Comparison of ENCODE assay signal across 21 cellular contexts in the genomic region with DNA sequence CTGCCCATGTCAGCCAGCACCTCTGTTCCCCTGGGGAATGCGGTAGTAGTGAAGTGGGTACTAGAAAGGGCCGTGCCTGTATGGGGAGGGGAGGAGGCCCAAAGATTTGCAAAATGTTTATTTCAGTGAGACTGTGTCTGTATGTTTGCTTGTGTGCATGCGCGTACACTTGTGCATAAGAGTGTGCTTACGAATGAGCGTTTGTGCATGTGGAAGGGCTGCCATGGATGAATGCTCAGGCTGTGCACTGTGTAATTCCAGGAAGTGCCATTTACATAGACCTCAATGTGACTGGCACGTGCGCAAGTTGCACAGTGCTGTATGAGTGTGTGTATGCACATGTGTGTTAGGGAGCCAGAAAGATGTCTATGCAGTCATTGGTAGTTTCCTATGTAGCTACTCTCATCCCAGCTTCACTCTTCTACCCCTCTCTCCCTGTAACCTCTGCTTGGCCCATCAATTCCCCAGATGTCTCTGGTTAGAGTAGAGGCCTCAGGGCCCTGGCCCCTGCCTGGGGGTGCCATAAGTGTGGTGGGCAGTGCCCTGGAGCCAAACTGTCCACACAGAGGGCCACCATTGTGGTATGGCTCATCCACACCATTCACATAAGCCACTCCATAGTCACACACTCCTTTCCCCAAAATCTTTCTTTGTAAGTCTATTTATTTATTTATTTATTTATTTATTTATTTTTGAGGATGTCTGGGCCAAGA. TPM values are rescaled to one million over a fixed set of nuclear protein-coding genes. Genes with fewer than 3 reads are reported as not detected.
A peak's percentile ranks its signal among the peaks of the same experiment; 100 is the strongest.
DNase-seq lines count a peak whose midpoint lies in the region; ATAC-seq and TF ChIP-seq lines count a peak whose summit lies in the region.
"Had no signal": no experiment of that assay in that cellular context is flagged by ENCODE, and none has a peak within 500 bp of the region (broad histone marks: within the 10 kb centered on the region; RNA-seq: fewer than 3 reads in every experiment).

No MANE protein-coding gene starts in this region.

- H3K36me3 ChIP-seq in esophagus muscularis mucosa: no peaks in the 10 kb centered on the region
- no peaks in the 10 kb centered on the region for H3K36me3 ChIP-seq in ovary
- H3K36me3 ChIP-seq in endodermal cell (ENCODE audit: control insufficient read depth, insufficient read depth, low read length): no peaks in the 10 kb centered on the region
- H3K36me3 ChIP-seq: pancreas, suprapubic skin had no signal

- H3K9me3 ChIP-seq in esophagus muscularis mucosa (no peaks in the 10 kb centered on the region), ovary (no peaks in the 10 kb centered on the region), endodermal cell (ENCODE audit: control insufficient read depth, low read length) (no peaks in the 10 kb centered on the region)
- H3K9me3 ChIP-seq: pancreas, suprapubic skin had no signal

- peaks cover 0 to 21% (median 3%) of the 10 kb centered on the region in 4 donors for H3K27me3 ChIP-seq in esophagus muscularis mucosa
- H3K27me3 ChIP-seq in ovary: no peaks in the 10 kb centered on the region
- H3K27me3 ChIP-seq in endodermal cell (ENCODE audit: control insufficient read depth, insufficient read depth, low read length, poor library complexity, severe bottlenecking): peaks cover 50% of the 10 kb centered on the region
- H3K27me3 ChIP-seq: pancreas had no signal

- intact Hi-C loops in esophagus muscularis mucosa (cut with DNase I) (no loop called here), Right ventricle myocardium superior (cut with DNase I) (no loop called here), ovary (cut with DNase I) (no loop called here)

- H3K27ac ChIP-seq in esophagus muscularis mucosa (replicated peaks in 1 of 4) (peak overlapping the region; percentile 71 to 88 (median 83)), ovary (no peak overlapping the region), endodermal cell (ENCODE audit: low read depth, low read length) (no peak overlapping the region)
- H3K27ac ChIP-seq: HL-60, suprapubic skin had no signal

- DNase-seq in GM12865 (ENCODE audit: low read depth) (peak; percentile 47), NCI-H2107 (lab: John Stamatoyannopoulos, UW) (peak; percentile 51), esophagus muscularis mucosa (ENCODE audit: extremely low spot score) (no peak), renal cortical epithelial cell (ENCODE audit: low read depth) (peak; percentile 31), Right ventricle myocardium superior (no peak), ovary (no peak), endodermal cell (no peak)
- DNase-seq: activated gamma-delta T cell treated with Interleukin-2 at 50 U/mL for 16 hours; cerebellar nuclear complex; H9; hypothalamus; left cardiac atrium; NCI-H1048; NCI-H345; pancreas; stimulated activated CD4-positive, alpha-beta T cell treated with anti-CD3 and anti-CD28 coated beads, Interleukin-4, amount 100 ng/mL, for 1 hour had no signal

- no peak overlapping the region for H3K9ac ChIP-seq in endodermal cell (ENCODE audit: extremely low read depth, low read length, poor library complexity, severe bottlenecking)

- TF ChIP-seq CTCF in GM12865 (IDR thresholded peaks at IDR 0.05; ENCODE audit: insufficient read depth, low read depth, low read length, missing control alignments) (no peak), esophagus muscularis mucosa (IDR thresholded peaks at IDR 0.05) (no peak), ovary (IDR thresholded peaks at IDR 0.05) (no peak), endodermal cell (conservative IDR thresholded peaks at IDR 0.05) (no peak)

- no peaks in the 10 kb centered on the region for H3K9me3 Mint-ChIP-seq in endodermal cell
- H3K9me3 Mint-ChIP-seq: H9; T-helper 2 cell treated with Interferon-gamma antibody and Interleukin-4, amounts not matched to agents 5 μg/mL and 100 μg/mL, for 36 hours had no signal

- WGBS in esophagus muscularis mucosa: 87% methylated on average over 8 of the region's 8 CpGs
- 89 to 92% (median 92%) methylated on average over 8 of the region's 8 CpGs for WGBS in ovary, 3 donors
- WGBS in endodermal cell (ENCODE audit: insufficient coverage in 1 of 2, insufficient read length in 1 of 2), 2 experiments: 93 to 98% methylated on average over 4 to 8 of the region's 8 CpGs

- H3K27me3 Mint-ChIP-seq in endodermal cell (ENCODE audit: insufficient read depth): peaks cover 67% of the 10 kb centered on the region

- H3K4me3 ChIP-seq in GM12865 (ENCODE audit: low read depth, low read length) (no peak overlapping the region), esophagus muscularis mucosa (no peak overlapping the region), ovary (no peak overlapping the region), endodermal cell (ENCODE audit: low read length) (no peak overlapping the region)
- H3K4me3 ChIP-seq: pancreas, suprapubic skin had no signal

- H3K4me3 Mint-ChIP-seq in endodermal cell: no peak overlapping the region
- H3K4me3 Mint-ChIP-seq: T-helper 2 cell treated with Interferon-gamma antibody and Interleukin-4, amounts not matched to agents 5 μg/mL and 100 μg/mL, for 36 hours had no signal

- peaks cover 39% of the 10 kb centered on the region for H3K4me1 Mint-ChIP-seq in endodermal cell

- H3K27ac Mint-ChIP-seq in endodermal cell: no peak overlapping the region
- H3K27ac Mint-ChIP-seq: H9; T-helper 2 cell treated with Interferon-gamma antibody and Interleukin-4, amounts not matched to agents 5 μg/mL and 100 μg/mL, for 36 hours had no signal

- TF ChIP-seq EP300 in esophagus muscularis mucosa (IDR thresholded peaks at IDR 0.05) (no peak), ovary (IDR thresholded peaks at IDR 0.05) (no peak)

- TF ChIP-seq POLR2A in esophagus muscularis mucosa (IDR thresholded peaks at IDR 0.05; ENCODE audit: low read depth) (no peak), ovary (IDR thresholded peaks at IDR 0.05) (no peak)

- no peak for ATAC-seq in Right ventricle myocardium superior (ENCODE audit: poor library complexity)
- ATAC-seq: activated CD4-positive, CD25-positive, alpha-beta regulatory T cell treated with anti-CD3 and anti-CD28 coated beads, Interleukin-2, amount 50 U/mL, for 24 hours had no signal

- H3K36me3 Mint-ChIP-seq in endodermal cell (ENCODE audit: low read depth): no peaks in the 10 kb centered on the region

- H3K4me1 ChIP-seq in esophagus muscularis mucosa: peaks cover 40 to 63% (median 53%) of the 10 kb centered on the region in 4 donors
- peaks cover 5% of the 10 kb centered on the region for H3K4me1 ChIP-seq in ovary (ENCODE audit: insufficient read depth)
- peaks cover 16% of the 10 kb centered on the region for H3K4me1 ChIP-seq in endodermal cell (ENCODE audit: control insufficient read depth, insufficient read depth, low read length)

RNA-seq across cellular contexts. Expression of gene SLC22A7, which starts 26.8 kb away (rescaled TPM):
- total RNA-seq in esophagus muscularis mucosa (not detected), renal cortical epithelial cell (not detected in 2 replicates), Right ventricle myocardium superior (not detected), ovary (under 1 TPM in 1 of 7 donors, not detected in 6; 0.36 TPM), endodermal cell (not detected)
- polyA plus RNA-seq in ovary: not detected
- not detected for polyA plus RNA-seq in endodermal cell (2013, experiment 1 of 2)
- polyA plus RNA-seq in endodermal cell (2013, experiment 2 of 2): not detected
- total RNA-seq: H9, left cardiac atrium, mononuclear cell, suprapubic skin had no signal
- polyA plus RNA-seq: pancreas had no signal

RNA-seq across cellular contexts. Expression of gene TTBK1, which starts 28.0 kb away (rescaled TPM):
- total RNA-seq in esophagus muscularis mucosa (under 1 TPM; under 0.01 to 0.29 (median 0.03) TPM), renal cortical epithelial cell (0.10 TPM in 1 of 2 replicates, not detected in the other), Right ventricle myocardium superior (0.13 TPM), ovary (under 1 TPM in 2 of 7 donors, not detected in 5; 0.03 to 0.11 TPM), endodermal cell (under 1 TPM; 0.62 TPM)
- under 1 TPM in 1 of 2 donors, not detected in 1; 0.06 TPM for polyA plus RNA-seq in ovary
- polyA plus RNA-seq in endodermal cell (2013, experiment 1 of 2): 2.1 TPM
- polyA plus RNA-seq in endodermal cell (2013, experiment 2 of 2): 1.6 TPM
- total RNA-seq: suprapubic skin had no signal

RNA-seq across cellular contexts. Expression of gene CRIP3, which starts 37.4 kb away (rescaled TPM):
- total RNA-seq in esophagus muscularis mucosa: not detected
- 0.25 TPM in 1 of 2 replicates, not detected in the other for total RNA-seq in renal cortical epithelial cell
- 4.1 TPM for total RNA-seq in Right ventricle myocardium superior
- total RNA-seq in ovary: 1 to 10 TPM in 6 of 7 donors, under 1 TPM in 1; 0.80 to 2.6 (median 1.6) TPM
- polyA plus RNA-seq in ovary: 1 to 10 TPM; 1.7 to 1.8 TPM
- 10 to 100 TPM; 13.4 to 19.3 TPM for total RNA-seq in endodermal cell
- polyA plus RNA-seq in endodermal cell (2013, experiment 1 of 2): 8.9 TPM
- 8.4 TPM for polyA plus RNA-seq in endodermal cell (2013, experiment 2 of 2)

RNA-seq across cellular contexts. Expression of gene DNPH1, which starts 42.0 kb away (rescaled TPM):
- total RNA-seq in esophagus muscularis mucosa (10 to 100 TPM; 60.5 to 70.2 (median 65.3) TPM), renal cortical epithelial cell (37.1 and 81.6 TPM in 2 replicates), Right ventricle myocardium superior (31.5 TPM), ovary (100 to 1,000 TPM in 1 of 7 donors, 10 to 100 TPM in 6; 25.0 to 120 (median 44.7) TPM), endodermal cell (10 to 100 TPM; 48.2 to 66.5 TPM)
- polyA plus RNA-seq in ovary: 10 to 100 TPM; 13.6 to 55.5 TPM
- 64.4 TPM for polyA plus RNA-seq in endodermal cell (2013, experiment 1 of 2)
- 61.0 TPM for polyA plus RNA-seq in endodermal cell (2013, experiment 2 of 2)

Comparison
In these comparisons a context has a peak if more than half of its experiments do, and no peak if none do; other contexts are left out.
1. DNase-seq: peak in GM12865 (single experiment), NCI-H2107 (single experiment) and renal cortical epithelial cell (single experiment); none in esophagus muscularis mucosa (single experiment), Right ventricle myocardium superior (single experiment), ovary (0 of 5) and endodermal cell (single experiment).
2. H3K27ac ChIP-seq: peak in esophagus muscularis mucosa (4 of 4); none in ovary (0 of 2) and endodermal cell (single experiment).